11 cellular contexts compared by ENCODE assay signal in genomic region chr18:23207191-23207955, GRCh38.
DNase-seq lines count a peak whose midpoint lies in the region; ATAC-seq and TF ChIP-seq lines count a peak whose summit lies in the region.
"Had no signal": no experiment of that assay in that cellular context is flagged by ENCODE, and none has a peak within 500 bp of the region (broad histone marks: within the 10 kb centered on the region; RNA-seq: fewer than 3 reads in every experiment).

No MANE protein-coding gene starts in this region.

- in situ Hi-C loops in GM13977 (cut with MboI; ENCODE audit: low pct_unique_long_range_greater_than_20kb, low sequenced_read_pairs, unreplicated experiment): no loop called here

- no peaks in the 10 kb centered on the region for H3K36me3 ChIP-seq in WERI-Rb-1
- H3K36me3 ChIP-seq: ascending aorta had no signal

- H3K4me3 ChIP-seq in AG09309 (ENCODE audit: control insufficient read depth, low read depth, low read length) (no peak overlapping the region), WERI-Rb-1 (ENCODE audit: low read depth, low read length) (no peak overlapping the region)
- H3K4me3 ChIP-seq: ascending aorta had no signal

- no peak overlapping the region for H3K27ac ChIP-seq in WERI-Rb-1
- H3K27ac ChIP-seq: ascending aorta had no signal

- no peaks in the 10 kb centered on the region for H3K9me3 ChIP-seq in WERI-Rb-1 (ENCODE audit: severe bottlenecking)
- H3K9me3 ChIP-seq: ascending aorta had no signal

- DNase-seq in AG09309 (ENCODE audit: low read depth) (no peak), GM13977 (ENCODE audit: low spot score) (no peak), WERI-Rb-1 (no peak), iPS DF 19.7 (ENCODE audit: low read depth, low spot score) (peak; percentile 25), NCI-H2171 (lab: John Stamatoyannopoulos, UW) (no peak), globus pallidus (ENCODE audit: low spot score) (no peak)
- DNase-seq: mesenchymal stem cell, NCI-H1092 had no signal

- H3K27me3 ChIP-seq in WERI-Rb-1 (ENCODE audit: insufficient read depth, low read depth, severe bottlenecking): no peaks in the 10 kb centered on the region
- H3K27me3 ChIP-seq: ascending aorta had no signal

- TF ChIP-seq CTCF in AG09309 (IDR thresholded peaks at IDR 0.05; ENCODE audit: control insufficient read depth, insufficient read depth, low read depth, low read length, missing control alignments): peak; percentile 37
- peak; percentile 24 for TF ChIP-seq CTCF in GM13977 (IDR thresholded peaks at IDR 0.05; ENCODE audit: extremely low read depth, insufficient read depth, missing control alignments)
- TF ChIP-seq CTCF in WERI-Rb-1 (IDR thresholded peaks at IDR 0.05; ENCODE audit: low read depth, low read length): peak; percentile 60

- ATAC-seq in HG03354 (IDR thresholded peaks at IDR 0.05; ENCODE audit: poor library complexity, severe bottlenecking, unreplicated experiment) (no peak), GM18502 (IDR thresholded peaks at IDR 0.05; ENCODE audit: poor library complexity, unreplicated experiment) (no peak)
